Comparison of ENCODE assay signal across 9 cellular contexts in genomic region chr3:152331018-152331541, GRCh38.
A peak's percentile ranks its signal among the peaks of the same experiment; 100 is the strongest.
DNase-seq lines count a peak whose midpoint lies in the region; ATAC-seq and TF ChIP-seq lines count a peak whose summit lies in the region.
"Had no signal": no experiment of that assay in that cellular context is flagged by ENCODE, and none has a peak within 500 bp of the region (broad histone marks: within the 10 kb centered on the region; RNA-seq: fewer than 3 reads in every experiment).

No MANE protein-coding gene starts in this region.

- peaks cover 4% of the 10 kb centered on the region for H3K4me1 Mint-ChIP-seq in glutamatergic neuron (ENCODE audit: low read depth, unreplicated experiment)

- ATAC-seq in HG03025 (IDR thresholded peaks at IDR 0.05; ENCODE audit: low FRiP score, unreplicated experiment) = no peak

- H3K27me3 Mint-ChIP-seq in glutamatergic neuron (ENCODE audit: unreplicated experiment) = no peaks in the 10 kb centered on the region

- CTCF ChIA-PET in BJ (lab: Yijun Ruan, JAX) = interaction anchor here (1.2 kb wide), 1 partner anchor 23 kb away, joined by 3 read pairs; no protein-coding TSS in a partner anchor

- peaks cover 14 to 40% of the 10 kb centered on the region in 2 donors for H3K4me1 ChIP-seq in muscle layer of duodenum (ENCODE audit: control insufficient read depth in 1 of 2, insufficient read depth in 2 of 2, low read length in 2 of 2)

- H3K4me3 ChIP-seq in BJ (ENCODE audit: low read depth, low read length) (no peak overlapping the region), muscle layer of duodenum (ENCODE audit: low read depth in 1 of 2, low read length in 2 of 2) (no peak overlapping the region)

- TF ChIP-seq CTCF in BJ (IDR thresholded peaks at IDR 0.05; ENCODE audit: insufficient read depth, low read depth, low read length) = no peak
- no peak for TF ChIP-seq CTCF in glutamatergic neuron (IDR thresholded peaks at IDR 0.05; ENCODE audit: partially characterized antibody, unreplicated experiment)

- H3K9me3 ChIP-seq in muscle layer of duodenum (ENCODE audit: control insufficient read depth in 1 of 2, low read length in 2 of 2) = no peaks in the 10 kb centered on the region

- H3K27ac ChIP-seq in muscle layer of duodenum (ENCODE audit: low read length) = peak overlapping the region; percentile 74
- H3K27ac ChIP-seq: VCaP had no signal

- H3K27ac Mint-ChIP-seq in glutamatergic neuron (ENCODE audit: unreplicated experiment) = no peak overlapping the region

- peaks cover 2% of the 10 kb centered on the region for H3K9me3 Mint-ChIP-seq in glutamatergic neuron (ENCODE audit: unreplicated experiment)

- POLR2A ChIA-PET in BJ (lab: Charles Lee) = no interaction called here

- no peaks in the 10 kb centered on the region for H3K36me3 Mint-ChIP-seq in glutamatergic neuron (ENCODE audit: unreplicated experiment)

- DNase-seq in BJ (ENCODE audit: low read depth) (peak; percentile 71), NCI-H460 (ENCODE audit: extremely low read depth, low read depth) (peak; percentile 45), dedifferentiated amniotic fluid mesenchymal stem cell (ENCODE audit: extremely low spot score) (peak; percentile 87), NCI-H510A (lab: John Stamatoyannopoulos, UW) (no peak), glutamatergic neuron (no peak)
- DNase-seq in activated CD8-positive, alpha-beta memory T cell treated with anti-CD3 and anti-CD28 coated beads for 24 hours = no peak

- no peak overlapping the region for H3K4me3 Mint-ChIP-seq in glutamatergic neuron (ENCODE audit: unreplicated experiment)

- H3K36me3 ChIP-seq in BJ (ENCODE audit: control insufficient read depth, insufficient read depth, low read length) = no peaks in the 10 kb centered on the region
- H3K36me3 ChIP-seq in muscle layer of duodenum (ENCODE audit: control insufficient read depth in 1 of 2, insufficient read depth in 2 of 2, low read length in 2 of 2) = no peaks in the 10 kb centered on the region

- no peaks in the 10 kb centered on the region for H3K27me3 ChIP-seq in BJ (ENCODE audit: control insufficient read depth, insufficient read depth, low read length)
- H3K27me3 ChIP-seq in muscle layer of duodenum (ENCODE audit: low read depth, low read length) = no peaks in the 10 kb centered on the region

Comparison
In these comparisons a context has a peak if more than half of its experiments do, and no peak if none do; other contexts are left out.
1. DNase-seq: peak in BJ (single experiment), NCI-H460 (single experiment) and dedifferentiated amniotic fluid mesenchymal stem cell (single experiment); none in activated CD8-positive, alpha-beta memory T cell treated with anti-CD3 and anti-CD28 coated beads for 24 hours (single experiment), NCI-H510A (single experiment) and glutamatergic neuron (single experiment).